Comparison of ENCODE assay signal across 8 cellular contexts in genomic region chr7:44847509-44847919, GRCh38. TPM values are rescaled to one million over a fixed set of nuclear protein-coding genes. Genes with fewer than 3 reads are reported as not detected.
DNase-seq lines count a peak whose midpoint lies in the region; ATAC-seq, FAIRE-seq and TF ChIP-seq lines count a peak whose summit lies in the region.

No MANE protein-coding gene starts in this region.

- peak; percentile 55 for TF ChIP-seq CTCF in astrocyte (IDR thresholded peaks at IDR 0.05; ENCODE audit: insufficient read depth, low read depth, low read length)

- no peaks in the 10 kb centered on the region for H3K36me3 ChIP-seq in astrocyte (ENCODE audit: insufficient read depth, low read length)

- H3K27me3 ChIP-seq in astrocyte (ENCODE audit: insufficient read depth, low read length): no peaks in the 10 kb centered on the region

- H3K36me3 Mint-ChIP-seq in astrocyte (ENCODE audit: low read depth, unreplicated experiment): no peaks in the 10 kb centered on the region

- H3K4me3 Mint-ChIP-seq in astrocyte (ENCODE audit: unreplicated experiment): peak overlapping the region; percentile 95

- no peaks in the 10 kb centered on the region for H3K27me3 Mint-ChIP-seq in astrocyte (ENCODE audit: low read depth, unreplicated experiment)

- H3K79me2 ChIP-seq in astrocyte (ENCODE audit: insufficient read depth, low read length): peaks cover 50% of the 10 kb centered on the region

- FAIRE-seq in GM12891 (lab: Jason Lieb, UNC): no peak
- FAIRE-seq in astrocyte (lab: Jason Lieb, UNC): no peak

- peak; percentile 68 for ATAC-seq in HG02759 (IDR thresholded peaks at IDR 0.05; ENCODE audit: unreplicated experiment)

- H3K9me3 ChIP-seq in astrocyte (ENCODE audit: insufficient read depth, low read depth, low read length): no peaks in the 10 kb centered on the region

- H3K4me1 Mint-ChIP-seq in astrocyte (ENCODE audit: low read depth, unreplicated experiment): peaks cover 8% of the 10 kb centered on the region

- peak overlapping the region; percentile 96 for H3K9ac ChIP-seq in astrocyte (ENCODE audit: low read length)

- peak overlapping the region; percentile 86 for H3K27ac ChIP-seq in astrocyte (ENCODE audit: low read depth, low read length)

- H4K20me1 ChIP-seq in astrocyte (ENCODE audit: insufficient read depth, low read length): peaks cover 44% of the 10 kb centered on the region

- H3K4me3 ChIP-seq in astrocyte (ENCODE audit: insufficient read depth, low read depth, low read length): peak overlapping the region; percentile 100

- peaks cover 16% of the 10 kb centered on the region for H3K4me1 ChIP-seq in astrocyte (ENCODE audit: insufficient read depth, low read length)

- peak overlapping the region; percentile 97 for H3K27ac Mint-ChIP-seq in astrocyte (ENCODE audit: unreplicated experiment)

- TF ChIP-seq POLR2A in GM12891 (IDR thresholded peaks at IDR 0.05; ENCODE audit: low read depth, low read length): peak; percentile 52

- peak overlapping the region; percentile 93 for H3K4me2 ChIP-seq in astrocyte (ENCODE audit: low read length)

- peak overlapping the region; percentile 59 for H2AFZ ChIP-seq in astrocyte (ENCODE audit: low read depth, low read length)

- no peaks in the 10 kb centered on the region for H3K9me3 Mint-ChIP-seq in astrocyte (ENCODE audit: unreplicated experiment)

- DNase-seq in GM12891 (ENCODE audit: insufficient read length, low spot score): peak; percentile 67
- peak; percentile 93 for DNase-seq in NCI-H1092 treated with DMSO at 0.1 percent for 48 hours (lab: John Stamatoyannopoulos, UW)
- DNase-seq in T-helper 2 cell: peak; percentile 61 to 91 (median 74)
- DNase-seq in astrocyte (ENCODE audit: low read depth): peak; percentile 87
- peak; percentile 83 to 92 for DNase-seq in hippocampal formation (lab: John Stamatoyannopoulos, UW)
- DNase-seq in retina: peak; percentile 93
- no peak for DNase-seq in ecto neural progenitor cell (ENCODE audit: low spot score)

TF ChIP-seq in GM12891, 5 proteins besides CTCF, POLR2A, EP300 and RAD21:
- TF ChIP-seq TAF1 (IDR thresholded peaks at IDR 0.05; ENCODE audit: low read depth, low read length) (peak; percentile 21; the same call in 1 of the 2 replicates), POLR2AphosphoS5 (IDR thresholded peaks at IDR 0.05; ENCODE audit: low read depth, low read length) (peak; percentile 49; the same call in 1 of the 2 replicates), POU2F2 (IDR thresholded peaks at IDR 0.05; ENCODE audit: low read depth, low read length) (no peak), SPI1 (IDR thresholded peaks at IDR 0.05; ENCODE audit: low read depth, low read length) (no peak), PAX5 (IDR thresholded peaks at IDR 0.05; ENCODE audit: insufficient read depth, low read length, severe bottlenecking) (no peak)

RNA-seq across cellular contexts. Expression of gene H2AZ2, which starts 0.4 kb away (rescaled TPM):
- 136 TPM for polyA plus RNA-seq in GM12891 (2012; ENCODE audit: low read depth, missing spikeins)
- 93.4 and 105 TPM in 2 replicates for total RNA-seq in astrocyte

RNA-seq across cellular contexts. Expression of gene PURB, which starts 37.8 kb away (rescaled TPM):
- polyA plus RNA-seq in GM12891 (2012; ENCODE audit: low read depth, missing spikeins): 6.8 TPM
- 23.6 and 26.3 TPM in 2 replicates for total RNA-seq in astrocyte

RNA-seq across cellular contexts. Expression of gene PPIA, which starts 51.0 kb away (rescaled TPM):
- 3,026 TPM for polyA plus RNA-seq in GM12891 (2012; ENCODE audit: low read depth, missing spikeins)
- total RNA-seq in astrocyte: 1,461 and 1,628 TPM in 2 replicates
